In genomic region chr6:42661540-42662153, GRCh38 we compare ENCODE assay signal across 8 cellular contexts.
DNase-seq lines count a peak whose midpoint lies in the region; ATAC-seq, FAIRE-seq and TF ChIP-seq lines count a peak whose summit lies in the region.

No MANE protein-coding gene starts in this region.

- TF ChIP-seq CTCF in AG04450 (IDR thresholded peaks at IDR 0.05; ENCODE audit: low read depth, low read length): peak; percentile 90

- POLR2A ChIA-PET in AG04450 (lab: Yijun Ruan, JAX): interaction anchor here (0.5 kb wide), 1 partner anchor 527 kb away, joined by 3 read pairs; no protein-coding TSS in a partner anchor

- FAIRE-seq in H54 (lab: Jason Lieb, UNC): peak; percentile 87

- H3K27me3 ChIP-seq in AG04450 (ENCODE audit: control insufficient read depth, insufficient read depth, low read length): no peaks in the 10 kb centered on the region

- H3K4me3 ChIP-seq in AG04450 (ENCODE audit: low read depth, low read length): no peak overlapping the region

- no peak overlapping the region for H3K27ac ChIP-seq in AG04450 (ENCODE audit: low read depth, low read length)

- no peak for ATAC-seq in GM19023 (IDR thresholded peaks at IDR 0.05; ENCODE audit: unreplicated experiment)

- CTCF ChIA-PET in AG04450 (lab: Charles Lee): interaction anchor here (0.5 to 4.2 kb wide), 36 partner anchors 8 to 505 kb away, joined by 3 to 75 read pairs (median 4); partner anchors contain the start of gene RPL7L1

- TF ChIP-seq POLR2A in H54 (IDR thresholded peaks at IDR 0.05; ENCODE audit: low read depth, low read length): no peak

- DNase-seq in AG04450 (ENCODE audit: low read depth, low spot score): peak; percentile 23
- peak; percentile 11 for DNase-seq in H54 (ENCODE audit: insufficient read length, low spot score)
- peak; percentile 69 for DNase-seq in NCI-H460 (ENCODE audit: extremely low read depth, low read depth)
- DNase-seq in activated CD4-positive, CD25-positive, alpha-beta regulatory T cell treated with anti-CD3 and anti-CD28 coated beads, Interleukin-2, amount 50 U/mL, for 72 hours: peak; percentile 82
- DNase-seq in cerebellar cortex (ENCODE audit: low spot score): peak; percentile 88
- DNase-seq in kidney glomerular epithelial cell (lab: John Stamatoyannopoulos, UW): peak; percentile 62
- DNase-seq in stimulated activated CD4-positive, alpha-beta T cell treated with anti-CD3 and anti-CD28 coated beads, Interleukin-2, amount 100 ng/mL, for 4 hours (ENCODE audit: low read depth): peak; percentile 72

- H3K9me3 ChIP-seq in AG04450 (ENCODE audit: control insufficient read depth, insufficient read depth, low read length): no peaks in the 10 kb centered on the region

Comparison
In these comparisons a context has a peak if more than half of its experiments do, and no peak if none do; other contexts are left out.
1. DNase-seq: peak in every context shown above with its lines; median percentile 88 in cerebellar cortex; 82 in activated CD4-positive, CD25-positive, alpha-beta regulatory T cell treated with anti-CD3 and anti-CD28 coated beads, Interleukin-2, amount 50 U/mL, for 72 hours; 72 in stimulated activated CD4-positive, alpha-beta T cell treated with anti-CD3 and anti-CD28 coated beads, Interleukin-2, amount 100 ng/mL, for 4 hours; 69 in NCI-H460; 62 in kidney glomerular epithelial cell; 23 in AG04450; 11 in H54.